In genomic region chr2:64859208-64860161, GRCh38 we compare ENCODE assay signal across 1 cellular context.
TF ChIP-seq lines count a peak whose summit lies in the region.

No MANE protein-coding gene starts in this region.

TF ChIP-seq in WTC11, 78 proteins besides CTCF, POLR2A, EP300 and RAD21 (continued from another document):
- no peak for TF ChIP-seq ATF6 (CRISPR knock-in tag; IDR thresholded peaks at IDR 0.05)
- TF ChIP-seq MXD4 (CRISPR knock-in tag; IDR thresholded peaks at IDR 0.05; ENCODE audit: borderline replicate concordance) = no peak
- no peak for TF ChIP-seq NFE2L1 (CRISPR knock-in tag; IDR thresholded peaks at IDR 0.05)
- TF ChIP-seq ZNF423 (CRISPR knock-in tag; IDR thresholded peaks at IDR 0.05) = peak; percentile 95
- no peak for TF ChIP-seq CDX4 (CRISPR knock-in tag; IDR thresholded peaks at IDR 0.05; ENCODE audit: borderline replicate concordance)
- no peak for TF ChIP-seq ATF1 (CRISPR knock-in tag; IDR thresholded peaks at IDR 0.05)
- TF ChIP-seq FOXP1 (CRISPR knock-in tag; IDR thresholded peaks at IDR 0.05; ENCODE audit: borderline replicate concordance) = peak; percentile 19; the same call in 1 of the 2 replicates
- TF ChIP-seq RELA (CRISPR knock-in tag; IDR thresholded peaks at IDR 0.05; ENCODE audit: borderline replicate concordance) = no peak
- TF ChIP-seq ZNF138 (CRISPR knock-in tag; conservative IDR thresholded peaks at IDR 0.05) = no peak
- TF ChIP-seq, protein P1, sequence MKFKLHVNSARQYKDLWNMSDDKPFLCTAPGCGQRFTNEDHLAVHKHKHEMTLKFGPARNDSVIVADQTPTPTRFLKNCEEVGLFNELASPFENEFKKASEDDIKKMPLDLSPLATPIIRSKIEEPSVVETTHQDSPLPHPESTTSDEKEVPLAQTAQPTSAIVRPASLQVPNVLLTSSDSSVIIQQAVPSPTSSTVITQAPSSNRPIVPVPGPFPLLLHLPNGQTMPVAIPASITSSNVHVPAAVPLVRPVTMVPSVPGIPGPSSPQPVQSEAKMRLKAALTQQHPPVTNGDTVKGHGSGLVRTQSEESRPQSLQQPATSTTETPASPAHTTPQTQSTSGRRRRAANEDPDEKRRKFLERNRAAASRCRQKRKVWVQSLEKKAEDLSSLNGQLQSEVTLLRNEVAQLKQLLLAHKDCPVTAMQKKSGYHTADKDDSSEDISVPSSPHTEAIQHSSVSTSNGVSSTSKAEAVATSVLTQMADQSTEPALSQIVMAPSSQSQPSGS (CRISPR knock-in tag; IDR thresholded peaks at IDR 0.05; ENCODE audit: borderline replicate concordance, low read depth) = no peak
- peak; percentile 57; the same call in 1 of the 2 replicates for TF ChIP-seq MAX (CRISPR knock-in tag; IDR thresholded peaks at IDR 0.05)
- TF ChIP-seq, protein P2, sequence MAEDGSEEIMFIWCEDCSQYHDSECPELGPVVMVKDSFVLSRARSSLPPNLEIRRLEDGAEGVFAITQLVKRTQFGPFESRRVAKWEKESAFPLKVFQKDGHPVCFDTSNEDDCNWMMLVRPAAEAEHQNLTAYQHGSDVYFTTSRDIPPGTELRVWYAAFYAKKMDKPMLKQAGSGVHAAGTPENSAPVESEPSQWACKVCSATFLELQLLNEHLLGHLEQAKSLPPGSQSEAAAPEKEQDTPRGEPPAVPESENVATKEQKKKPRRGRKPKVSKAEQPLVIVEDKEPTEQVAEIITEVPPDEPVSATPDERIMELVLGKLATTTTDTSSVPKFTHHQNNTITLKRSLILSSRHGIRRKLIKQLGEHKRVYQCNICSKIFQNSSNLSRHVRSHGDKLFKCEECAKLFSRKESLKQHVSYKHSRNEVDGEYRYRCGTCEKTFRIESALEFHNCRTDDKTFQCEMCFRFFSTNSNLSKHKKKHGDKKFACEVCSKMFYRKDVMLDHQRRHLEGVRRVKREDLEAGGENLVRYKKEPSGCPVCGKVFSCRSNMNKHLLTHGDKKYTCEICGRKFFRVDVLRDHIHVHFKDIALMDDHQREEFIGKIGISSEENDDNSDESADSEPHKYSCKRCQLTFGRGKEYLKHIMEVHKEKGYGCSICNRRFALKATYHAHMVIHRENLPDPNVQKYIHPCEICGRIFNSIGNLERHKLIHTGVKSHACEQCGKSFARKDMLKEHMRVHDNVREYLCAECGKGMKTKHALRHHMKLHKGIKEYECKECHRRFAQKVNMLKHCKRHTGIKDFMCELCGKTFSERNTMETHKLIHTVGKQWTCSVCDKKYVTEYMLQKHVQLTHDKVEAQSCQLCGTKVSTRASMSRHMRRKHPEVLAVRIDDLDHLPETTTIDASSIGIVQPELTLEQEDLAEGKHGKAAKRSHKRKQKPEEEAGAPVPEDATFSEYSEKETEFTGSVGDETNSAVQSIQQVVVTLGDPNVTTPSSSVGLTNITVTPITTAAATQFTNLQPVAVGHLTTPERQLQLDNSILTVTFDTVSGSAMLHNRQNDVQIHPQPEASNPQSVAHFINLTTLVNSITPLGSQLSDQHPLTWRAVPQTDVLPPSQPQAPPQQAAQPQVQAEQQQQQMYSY (CRISPR knock-in tag; IDR thresholded peaks at IDR 0.05) = no peak
- TF ChIP-seq GABPB1 (CRISPR knock-in tag; IDR thresholded peaks at IDR 0.05) = peak; percentile 76; the same call in 1 of the 2 replicates
